Comparison of ENCODE assay signal across 31 cellular contexts in genomic region chr2:123769001-123769400, GRCh38.
"Had no signal": no experiment of that assay in that cellular context is flagged by ENCODE, and none has a peak within 500 bp of the region (broad histone marks: within the 10 kb centered on the region; RNA-seq: fewer than 3 reads in every experiment).

No MANE protein-coding gene starts in this region.

- H3K9me3 ChIP-seq: neutrophil, pancreas, psoas muscle, testis, tibial artery, transverse colon, upper lobe of right lung, uterus had no signal

- H3K4me2 ChIP-seq: smooth muscle cell had no signal

- DNase-seq: naive thymus-derived CD8-positive, alpha-beta T cell; nephron progenitor cell; nucleus accumbens; pancreas; psoas muscle; right cardiac atrium; spleen; stimulated activated CD4-positive, alpha-beta T cell treated with anti-CD3 and anti-CD28 coated beads, Interleukin-12 subunit alpha, Interleukin-12 subunit beta, amount 100 ng/mL, for 4 hours; stimulated activated CD4-positive, alpha-beta T cell treated with anti-CD3 and anti-CD28 coated beads, Interleukin-1b, Interleukin-23, amount 100 ng/mL, for 48 hours; stimulated activated CD4-positive, alpha-beta T cell treated with anti-CD3 and anti-CD28 coated beads, Interleukin-4, amount 100 ng/mL, for 1 hour; stimulated activated CD4-positive, alpha-beta T cell treated with anti-CD3 and anti-CD28 coated beads, Interleukin-4, amount 100 ng/mL, for 4 hours; stimulated activated CD8-positive, alpha-beta memory T cell treated with anti-CD3 and anti-CD28 coated beads, Interleukin-4, amount 100 ng/mL, for 48 hours; stimulated activated naive CD4-positive, alpha-beta T cell; stimulated activated naive CD8-positive, alpha-beta T cell treated with anti-CD3 and anti-CD28 coated beads, Interleukin-15, amount 100 ng/mL, for 72 hours; stimulated activated naive CD8-positive, alpha-beta T cell treated with anti-CD3 and anti-CD28 coated beads, Interleukin-15, Interleukin-2, amounts not matched to agents 100 U/mL and 50 U/mL, for 24 hours; substantia nigra; tibial artery; transverse colon; upper lobe of right lung; uterus had no signal

- ATAC-seq: naive thymus-derived CD8-positive, alpha-beta T cell; natural killer cell treated with Interleukin-12 subunit alpha and Interleukin-12 subunit beta and Interleukin-15 and Interleukin-18, amount 100 ng/mL, for 72 hours; pancreas; psoas muscle; right cardiac atrium; sciatic nerve; stimulated activated memory B cell treated with anti-CD40 and anti-IgM and Interleukin-4, amounts not matched to agents 10 μg/mL and 1 μg/mL and 100 μg/mL, for 72 hours; stimulated activated naive CD8-positive, alpha-beta T cell treated with anti-CD3 and anti-CD28 coated beads, Interleukin-15, amount 100 ng/mL, for 72 hours; stimulated activated naive CD8-positive, alpha-beta T cell treated with anti-CD3 and anti-CD28 coated beads, Interleukin-15, Interleukin-2, amounts not matched to agents 100 U/mL and 50 U/mL, for 24 hours; upper lobe of right lung had no signal

- H3K9me3 Mint-ChIP-seq: type B pancreatic cell had no signal

- FAIRE-seq: pancreas had no signal

- H3K4me3 Mint-ChIP-seq: naive thymus-derived CD8-positive, alpha-beta T cell; natural killer cell treated with Interleukin-12 subunit alpha and Interleukin-12 subunit beta and Interleukin-15 and Interleukin-18, amount 100 ng/mL, for 72 hours; nephron progenitor cell; neural crest cell; stimulated activated memory B cell treated with anti-CD40 and anti-IgM and Interleukin-4, amounts not matched to agents 10 μg/mL and 1 μg/mL and 100 μg/mL, for 72 hours; stimulated activated naive CD8-positive, alpha-beta T cell treated with anti-CD3 and anti-CD28 coated beads, Interleukin-15, amount 100 ng/mL, for 72 hours; type B pancreatic cell had no signal

- H3K4me1 Mint-ChIP-seq: naive thymus-derived CD8-positive, alpha-beta T cell; neural crest cell; stimulated activated memory B cell treated with anti-CD40 and anti-IgM and Interleukin-4, amounts not matched to agents 10 μg/mL and 1 μg/mL and 100 μg/mL, for 72 hours; stimulated activated naive CD8-positive, alpha-beta T cell treated with anti-CD3 and anti-CD28 coated beads, Interleukin-15, amount 100 ng/mL, for 72 hours had no signal

- H3K36me3 Mint-ChIP-seq: naive thymus-derived CD8-positive, alpha-beta T cell; stimulated activated memory B cell treated with anti-CD40 and anti-IgM and Interleukin-4, amounts not matched to agents 10 μg/mL and 1 μg/mL and 100 μg/mL, for 72 hours; type B pancreatic cell had no signal

- H3K27me3 ChIP-seq: neutrophil, pancreas, spleen, suprapubic skin, testis, tibial artery, transverse colon, upper lobe of right lung, uterus had no signal

- H3K27me3 Mint-ChIP-seq: naive thymus-derived CD8-positive, alpha-beta T cell; natural killer cell treated with Interleukin-12 subunit alpha and Interleukin-12 subunit beta and Interleukin-15 and Interleukin-18, amount 100 ng/mL, for 72 hours; progenitor cell of endocrine pancreas; stimulated activated memory B cell treated with anti-CD40 and anti-IgM and Interleukin-4, amounts not matched to agents 10 μg/mL and 1 μg/mL and 100 μg/mL, for 72 hours; stimulated activated naive CD8-positive, alpha-beta T cell treated with anti-CD3 and anti-CD28 coated beads, Interleukin-15, amount 100 ng/mL, for 72 hours; type B pancreatic cell had no signal

- H3K4me3 ChIP-seq: pancreas, psoas muscle, skin epidermis, smooth muscle cell, spleen, suprapubic skin, testis, tibial artery, transverse colon, upper lobe of right lung, uterus had no signal

- H3K4me1 ChIP-seq: pancreas, psoas muscle, spleen, suprapubic skin, testis, tibial artery, transverse colon, upper lobe of right lung, uterus had no signal

- H3K27ac Mint-ChIP-seq: naive thymus-derived CD8-positive, alpha-beta T cell; natural killer cell treated with Interleukin-12 subunit alpha and Interleukin-12 subunit beta and Interleukin-15 and Interleukin-18, amount 100 ng/mL, for 72 hours; nephron progenitor cell; progenitor cell of endocrine pancreas; stimulated activated memory B cell treated with anti-CD40 and anti-IgM and Interleukin-4, amounts not matched to agents 10 μg/mL and 1 μg/mL and 100 μg/mL, for 72 hours; stimulated activated naive CD8-positive, alpha-beta T cell treated with anti-CD3 and anti-CD28 coated beads, Interleukin-15, amount 100 ng/mL, for 72 hours; type B pancreatic cell had no signal

- H3K36me3 ChIP-seq: neutrophil, pancreas, spleen, suprapubic skin, tibial artery, transverse colon, upper lobe of right lung, uterus had no signal

- H3K27ac ChIP-seq: neutrophil, pancreas, psoas muscle, skin epidermis, spleen, suprapubic skin, testis, tibial artery, transverse colon, upper lobe of right lung, uterus had no signal
